ENCODE assay signal across 8 cellular contexts in the genomic region with DNA sequence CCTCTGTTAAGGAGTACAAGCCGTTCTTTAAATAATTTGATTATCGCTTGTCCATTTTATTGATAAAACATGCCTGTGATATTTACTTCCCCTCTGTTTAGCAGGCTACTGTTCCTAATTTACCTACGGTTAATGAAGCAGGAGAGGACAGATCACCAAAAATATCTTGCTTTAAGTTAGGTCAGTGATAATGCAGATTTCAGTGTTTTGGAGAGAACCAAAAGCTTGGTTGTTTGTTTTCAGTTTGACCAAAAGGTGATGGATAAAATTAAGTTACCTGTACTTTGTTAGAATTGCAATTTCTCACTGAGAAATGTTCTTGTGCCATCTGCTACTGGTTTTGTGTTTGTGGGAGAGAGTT. TPM values are rescaled to one million over a fixed set of nuclear protein-coding genes. Genes with fewer than 3 reads are reported as not detected.
A peak's percentile ranks its signal among the peaks of the same experiment; 100 is the strongest.
DNase-seq lines count a peak whose midpoint lies in the region; ATAC-seq and TF ChIP-seq lines count a peak whose summit lies in the region.

No MANE protein-coding gene starts in this region.

- CTCF ChIA-PET in CD4-positive, alpha-beta T cell (lab: Charles Lee), result interaction anchor here (0.7 to 7.0 kb wide), 2 partner anchors 21 to 1914 kb away, joined by 3 to 33 read pairs; a partner anchor contains a TSS

- peak overlapping the region; percentile 99 for H3K4me3 Mint-ChIP-seq in CD4-positive, alpha-beta T cell
- H3K4me3 Mint-ChIP-seq in nephron progenitor cell, result peak overlapping the region; percentile 98

- H3K4me3 ChIP-seq in MG63, result peak overlapping the region; percentile 98
- peak overlapping the region; percentile 85 for H3K4me3 ChIP-seq in colonic mucosa

- H3K4me1 ChIP-seq in colonic mucosa, result peaks cover 5% of the 10 kb centered on the region

- H3K27ac ChIP-seq in CD4-positive, alpha-beta T cell (ENCODE audit: low read depth, low read length), result no peak overlapping the region
- peak overlapping the region; percentile 83 for H3K27ac ChIP-seq in colonic mucosa

- peak overlapping the region; percentile 76 for H3K27ac Mint-ChIP-seq in CD4-positive, alpha-beta T cell
- H3K27ac Mint-ChIP-seq in nephron progenitor cell, result no peak overlapping the region

- H3K36me3 Mint-ChIP-seq in CD4-positive, alpha-beta T cell (ENCODE audit: low read depth), result peaks cover 9% of the 10 kb centered on the region
- peaks cover 18% of the 10 kb centered on the region for H3K36me3 Mint-ChIP-seq in nephron progenitor cell (ENCODE audit: low read depth)

- H3K9me3 ChIP-seq in CD4-positive, alpha-beta T cell (ENCODE audit: control insufficient read depth, low read length), result no peaks in the 10 kb centered on the region
- no peaks in the 10 kb centered on the region for H3K9me3 ChIP-seq in MG63
- no peaks in the 10 kb centered on the region for H3K9me3 ChIP-seq in colonic mucosa

- DNase-seq in CD4-positive, alpha-beta T cell, result no peak
- DNase-seq in MG63, result no peak
- no peak for DNase-seq in colonic mucosa
- DNase-seq in nephron progenitor cell, result no peak
- no peak for DNase-seq in left colon
- no peak for DNase-seq in ecto neural progenitor cell (ENCODE audit: low spot score)
- no peak for DNase-seq in NCI-H345 (lab: John Stamatoyannopoulos, UW)
- DNase-seq in NCI-H524 (lab: John Stamatoyannopoulos, UW), result no peak

- H3K9ac ChIP-seq in colonic mucosa (ENCODE audit: low read depth in 2 of 2, low read length in 2 of 2), result peak overlapping the region in 1 of 2 donors; percentile 88

- TF ChIP-seq CTCF in CD4-positive, alpha-beta T cell (IDR thresholded peaks at IDR 0.05), result no peak
- TF ChIP-seq CTCF in colonic mucosa (IDR thresholded peaks at IDR 0.05), result no peak
- TF ChIP-seq CTCF in nephron progenitor cell (IDR thresholded peaks at IDR 0.05), result no peak

- POLR2A ChIA-PET in CD4-positive, alpha-beta T cell (lab: Charles Lee), result interaction anchor here (1.3 to 1.6 kb wide), 3 partner anchors 32 to 180 kb away, joined by 3 to 11 read pairs (median 4); a partner anchor contains a TSS

- intact Hi-C loops in CD4-positive, alpha-beta T cell (cut with DNase I, micrococcal nuclease), result loop anchor here in 1 of 2 experiments (10.0 kb wide), 1 partner anchor 337 kb away; a partner anchor contains a TSS
- intact Hi-C loops in colonic mucosa (cut with DNase I), result no loop called here
- intact Hi-C loops in left colon (cut with DNase I, micrococcal nuclease), result no loop called here

- H3K36me3 ChIP-seq in MG63, result 0 out of 2 replicates have a peak, but pooled peaks cover 5% of the 10 kb centered on the region
- H3K36me3 ChIP-seq in colonic mucosa, result no peaks in the 10 kb centered on the region

- H3K9me3 Mint-ChIP-seq in CD4-positive, alpha-beta T cell, result no peaks in the 10 kb centered on the region
- no peaks in the 10 kb centered on the region for H3K9me3 Mint-ChIP-seq in nephron progenitor cell

- H3K27me3 ChIP-seq in CD4-positive, alpha-beta T cell (ENCODE audit: control insufficient read depth, insufficient read depth, low read length), result no peaks in the 10 kb centered on the region
- no peaks in the 10 kb centered on the region for H3K27me3 ChIP-seq in MG63
- H3K27me3 ChIP-seq in colonic mucosa, result no peaks in the 10 kb centered on the region

- H3K4me1 Mint-ChIP-seq in CD4-positive, alpha-beta T cell (ENCODE audit: low read depth), result peaks cover 30% of the 10 kb centered on the region
- peaks cover 34% of the 10 kb centered on the region for H3K4me1 Mint-ChIP-seq in nephron progenitor cell

- no peak for ATAC-seq in CD4-positive, alpha-beta T cell (ENCODE audit: poor library complexity)
- ATAC-seq in left colon, result no peak

- no peaks in the 10 kb centered on the region for H3K27me3 Mint-ChIP-seq in CD4-positive, alpha-beta T cell
- peaks cover 7% of the 10 kb centered on the region for H3K27me3 Mint-ChIP-seq in nephron progenitor cell (ENCODE audit: low read depth, poor library complexity)

RNA-seq across cellular contexts. Expression of a gene that starts 1.0 kb away (rescaled TPM):
- total RNA-seq in CD4-positive, alpha-beta T cell, result 1 to 10 TPM; 6.1 to 6.4 TPM
- 32.5 and 43.8 TPM in 2 replicates for total RNA-seq in MG63 (2014; rRNA removed; shearing (Covaris generic); ENCODE audit: low replicate concordance)
- total RNA-seq in colonic mucosa (10 to 100 TPM; 17.2 to 21.9 TPM), left colon (10 to 100 TPM; 15.5 to 18.9 TPM)

RNA-seq across cellular contexts. Expression of a gene that starts 21.5 kb away (rescaled TPM):
- total RNA-seq in CD4-positive, alpha-beta T cell, result not detected
- total RNA-seq in MG63 (2014; rRNA removed; shearing (Covaris generic); ENCODE audit: low replicate concordance), result 3.1 and 6.5 TPM in 2 replicates
- total RNA-seq in colonic mucosa (10 to 100 TPM; 29.0 to 34.2 TPM), left colon (10 to 100 TPM; 40.2 to 45.6 TPM)

RNA-seq across cellular contexts. Expression of a gene that starts 31.2 kb away (rescaled TPM):
- not detected for total RNA-seq in CD4-positive, alpha-beta T cell
- total RNA-seq in MG63 (2014; rRNA removed; shearing (Covaris generic); ENCODE audit: low replicate concordance), result 0.10 TPM in 1 of 2 replicates, not detected in the other
- total RNA-seq in colonic mucosa, result not detected
- total RNA-seq in left colon, result not detected

RNA-seq across cellular contexts. Expression of a gene that starts 45.2 kb away (rescaled TPM):
- under 1 TPM; 0.30 to 0.31 TPM for total RNA-seq in CD4-positive, alpha-beta T cell
- total RNA-seq in MG63 (2014; rRNA removed; shearing (Covaris generic); ENCODE audit: low replicate concordance), result 24.3 and 37.3 TPM in 2 replicates
- total RNA-seq in colonic mucosa (10 to 100 TPM; 11.8 to 51.8 TPM), left colon (10 to 100 TPM in 1 of 2 donors, 1 to 10 TPM in 1; 4.9 to 12.4 TPM)
